Comparison of ENCODE assay signal across 16 cellular contexts in the genomic region with DNA sequence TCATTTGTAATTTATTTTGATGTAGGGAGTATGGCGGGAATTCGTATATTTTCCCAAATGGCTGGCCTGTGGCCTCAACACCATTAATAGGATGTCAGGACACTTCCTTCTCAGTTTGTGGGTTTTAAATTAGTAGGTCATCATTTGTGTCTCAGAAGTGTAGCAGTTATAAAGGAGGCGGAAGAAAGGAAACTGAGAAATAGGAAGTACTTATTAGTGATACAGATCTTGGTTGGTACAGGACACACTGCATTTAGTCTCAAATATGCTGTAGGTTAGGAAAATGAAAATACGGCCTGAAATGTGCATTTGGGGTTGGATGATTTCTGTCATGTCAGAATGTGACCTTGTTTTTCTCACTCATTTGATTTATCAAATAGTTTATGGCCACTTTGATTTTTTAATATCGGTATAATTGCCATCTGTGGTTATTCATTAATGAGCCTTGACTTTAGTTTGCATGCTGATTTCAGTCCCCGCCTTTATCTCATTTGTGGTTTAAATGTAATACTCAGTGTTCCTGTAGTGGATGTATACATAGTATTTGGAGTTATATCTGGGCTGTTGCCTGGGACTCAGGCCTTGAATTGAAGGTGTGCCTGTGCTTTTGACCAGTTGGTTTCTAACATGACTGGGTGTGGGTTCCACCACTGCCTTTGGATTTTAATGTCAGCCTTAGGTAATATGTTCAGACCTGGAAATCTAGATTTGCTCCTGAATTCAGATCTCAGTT. TPM values are rescaled to one million over a fixed set of nuclear protein-coding genes. Genes with fewer than 3 reads are reported as not detected.
DNase-seq lines count a peak whose midpoint lies in the region; ATAC-seq lines count a peak whose summit lies in the region.
"Had no signal": no experiment of that assay in that cellular context is flagged by ENCODE, and none has a peak within 500 bp of the region (broad histone marks: within the 10 kb centered on the region; RNA-seq: fewer than 3 reads in every experiment).

No MANE protein-coding gene starts in this region.

- H3K4me1 Mint-ChIP-seq in stimulated activated naive CD8-positive, alpha-beta T cell treated with anti-CD3 and anti-CD28 coated beads, Interleukin-15, Interleukin-2, amounts not matched to agents 100 ng/mL and 50 ng/mL, for 24 hours (ENCODE audit: low read depth), result peaks cover 25% of the 10 kb centered on the region
- H3K4me1 Mint-ChIP-seq in stimulated activated naive CD8-positive, alpha-beta T cell treated with anti-CD3 and anti-CD28 coated beads, Interleukin-15, amount 100 ng/mL, for 72 hours, result peaks cover 23% of the 10 kb centered on the region
- peaks cover 19% of the 10 kb centered on the region for H3K4me1 Mint-ChIP-seq in activated T-helper 17 cell treated with anti-CD3 and anti-CD28 coated beads, Interleukin-2, amount 50 U/mL, for 72 hours

- peaks cover 84% of the 10 kb centered on the region for H3K36me3 Mint-ChIP-seq in stimulated activated naive CD8-positive, alpha-beta T cell treated with anti-CD3 and anti-CD28 coated beads, Interleukin-15, Interleukin-2, amounts not matched to agents 100 ng/mL and 50 ng/mL, for 24 hours (ENCODE audit: low read depth)
- H3K36me3 Mint-ChIP-seq in activated T-helper 17 cell treated with anti-CD3 and anti-CD28 coated beads, Interleukin-2, amount 50 U/mL, for 72 hours (ENCODE audit: low read depth), result peaks cover 98% of the 10 kb centered on the region

- peak overlapping the region; percentile 2 for H3K27ac Mint-ChIP-seq in stimulated activated naive CD8-positive, alpha-beta T cell treated with anti-CD3 and anti-CD28 coated beads, Interleukin-15, Interleukin-2, amounts not matched to agents 100 ng/mL and 50 ng/mL, for 24 hours
- no peak overlapping the region for H3K27ac Mint-ChIP-seq in stimulated activated naive CD8-positive, alpha-beta T cell treated with anti-CD3 and anti-CD28 coated beads, Interleukin-15, amount 100 ng/mL, for 72 hours
- peak overlapping the region; percentile 69 for H3K27ac Mint-ChIP-seq in activated T-helper 17 cell treated with anti-CD3 and anti-CD28 coated beads, Interleukin-2, amount 50 U/mL, for 72 hours

- ATAC-seq in stimulated activated naive CD8-positive, alpha-beta T cell treated with anti-CD3 and anti-CD28 coated beads, Interleukin-15, amount 100 ng/mL, for 72 hours, result no peak
- ATAC-seq in HG03571 (IDR thresholded peaks at IDR 0.05; ENCODE audit: unreplicated experiment), result peak; percentile 53
- no peak for ATAC-seq in activated T-helper 17 cell treated with anti-CD3 and anti-CD28 coated beads, Interleukin-2, amount 50 U/mL, for 72 hours (replicated peaks)

- no peak for DNase-seq in stimulated activated naive CD8-positive, alpha-beta T cell treated with anti-CD3 and anti-CD28 coated beads, Interleukin-15, amount 100 ng/mL, for 72 hours
- DNase-seq in nucleus accumbens (lab: John Stamatoyannopoulos, UW) (no peak), cerebellar nuclear complex (lab: John Stamatoyannopoulos, UW) (no peak), NCI-H187 (lab: John Stamatoyannopoulos, UW) (no peak), NCI-H446 (lab: John Stamatoyannopoulos, UW) (no peak)
- DNase-seq: activated CD4-positive, alpha-beta T cell treated with anti-CD3 and anti-CD28 coated beads, Interleukin-2, amount 50 U/mL, for 4 hours; activated gamma-delta T cell; brain microvascular endothelial cell; DMS153; islet precursor cell; NCI-H1092 treated with DMSO at 0.1 percent for 48 hours; stimulated activated CD8-positive, alpha-beta memory T cell treated with anti-CD3 and anti-CD28 coated beads, Interleukin-4, amount 100 ng/mL, for 48 hours; upper lobe of left lung had no signal

- no peaks in the 10 kb centered on the region for H3K9me3 Mint-ChIP-seq in stimulated activated naive CD8-positive, alpha-beta T cell treated with anti-CD3 and anti-CD28 coated beads, Interleukin-15, Interleukin-2, amounts not matched to agents 100 ng/mL and 50 ng/mL, for 24 hours
- H3K9me3 Mint-ChIP-seq in stimulated activated naive CD8-positive, alpha-beta T cell treated with anti-CD3 and anti-CD28 coated beads, Interleukin-15, amount 100 ng/mL, for 72 hours, result no peaks in the 10 kb centered on the region
- no peaks in the 10 kb centered on the region for H3K9me3 Mint-ChIP-seq in activated T-helper 17 cell treated with anti-CD3 and anti-CD28 coated beads, Interleukin-2, amount 50 U/mL, for 72 hours

- no peak overlapping the region for H3K4me3 Mint-ChIP-seq in stimulated activated naive CD8-positive, alpha-beta T cell treated with anti-CD3 and anti-CD28 coated beads, Interleukin-15, Interleukin-2, amounts not matched to agents 100 ng/mL and 50 ng/mL, for 24 hours
- no peak overlapping the region for H3K4me3 Mint-ChIP-seq in stimulated activated naive CD8-positive, alpha-beta T cell treated with anti-CD3 and anti-CD28 coated beads, Interleukin-15, amount 100 ng/mL, for 72 hours
- no peak overlapping the region for H3K4me3 Mint-ChIP-seq in activated T-helper 17 cell treated with anti-CD3 and anti-CD28 coated beads, Interleukin-2, amount 50 U/mL, for 72 hours

- no peaks in the 10 kb centered on the region for H3K27me3 Mint-ChIP-seq in stimulated activated naive CD8-positive, alpha-beta T cell treated with anti-CD3 and anti-CD28 coated beads, Interleukin-15, Interleukin-2, amounts not matched to agents 100 ng/mL and 50 ng/mL, for 24 hours
- no peaks in the 10 kb centered on the region for H3K27me3 Mint-ChIP-seq in stimulated activated naive CD8-positive, alpha-beta T cell treated with anti-CD3 and anti-CD28 coated beads, Interleukin-15, amount 100 ng/mL, for 72 hours
- no peaks in the 10 kb centered on the region for H3K27me3 Mint-ChIP-seq in activated T-helper 17 cell treated with anti-CD3 and anti-CD28 coated beads, Interleukin-2, amount 50 U/mL, for 72 hours

RNA-seq across cellular contexts. Expression of a gene that starts 31.4 kb away (rescaled TPM):
- 10 to 100 TPM; 45.4 to 50.4 TPM for total RNA-seq in activated T-helper 17 cell treated with anti-CD3 and anti-CD28 coated beads, Interleukin-2, amount 50 U/mL, for 72 hours

Comparison
In these comparisons a context has a peak if more than half of its experiments do, and no peak if none do; other contexts are left out.
1. H3K27ac Mint-ChIP-seq: peak in stimulated activated naive CD8-positive, alpha-beta T cell treated with anti-CD3 and anti-CD28 coated beads, Interleukin-15, Interleukin-2, amounts not matched to agents 100 ng/mL and 50 ng/mL, for 24 hours (single experiment) and activated T-helper 17 cell treated with anti-CD3 and anti-CD28 coated beads, Interleukin-2, amount 50 U/mL, for 72 hours (single experiment); none in stimulated activated naive CD8-positive, alpha-beta T cell treated with anti-CD3 and anti-CD28 coated beads, Interleukin-15, amount 100 ng/mL, for 72 hours (0 of 2).